ENCODE assay signal across 13 cellular contexts in the genomic region with DNA sequence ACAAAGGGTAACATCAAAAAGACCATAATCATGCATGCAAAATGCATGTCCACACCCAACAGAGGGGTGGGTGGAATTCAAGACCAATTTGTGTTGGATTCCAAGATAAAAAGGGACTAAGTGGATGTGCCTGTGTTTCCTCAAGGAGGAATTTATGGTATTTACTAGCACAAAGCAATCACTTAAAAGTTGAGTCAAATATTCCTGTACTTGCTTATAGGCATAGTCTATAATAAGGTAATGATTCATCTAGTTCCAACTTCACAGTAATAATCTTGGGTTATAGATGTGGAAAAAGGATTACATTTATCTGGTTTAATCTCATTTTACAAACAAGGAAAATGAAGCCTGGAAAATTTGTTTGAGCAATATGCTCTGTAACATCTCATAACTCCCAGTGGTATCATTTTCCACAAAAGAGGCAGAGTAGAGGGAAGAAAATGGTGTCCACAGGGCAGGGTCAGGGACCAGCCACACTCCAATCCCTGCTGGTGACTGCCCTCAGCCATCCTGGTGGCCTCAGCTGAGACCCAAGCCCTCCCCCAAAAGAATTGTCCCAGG.
A peak's percentile ranks its signal among the peaks of the same experiment; 100 is the strongest.
DNase-seq lines count a peak whose midpoint lies in the region; ATAC-seq and TF ChIP-seq lines count a peak whose summit lies in the region.
"Had no signal": no experiment of that assay in that cellular context is flagged by ENCODE, and none has a peak within 500 bp of the region (broad histone marks: within the 10 kb centered on the region; RNA-seq: fewer than 3 reads in every experiment).

No MANE protein-coding gene starts in this region.

- no peak overlapping the region for H3K18ac ChIP-seq in neuronal stem cell (ENCODE audit: low read length)

- H2BK120ac ChIP-seq in neuronal stem cell (ENCODE audit: low read depth, low read length) = no peak overlapping the region

- peaks cover 57% of the 10 kb centered on the region for H3K4me1 ChIP-seq in mesodermal cell (ENCODE audit: control insufficient read depth, insufficient read depth, low read length, poor library complexity, severe bottlenecking)
- peaks cover 0 to 4% of the 10 kb centered on the region in 2 donors for H3K4me1 ChIP-seq in neuronal stem cell (ENCODE audit: control insufficient read depth in 2 of 2, insufficient read depth in 1 of 2, low read depth in 1 of 2, low read length in 2 of 2)

- peak; percentile 73 for DNase-seq in AG10803 (ENCODE audit: low read depth)
- DNase-seq in astrocyte of the spinal cord (ENCODE audit: low read depth, low spot score) = peak; percentile 50
- no peak for DNase-seq in neuronal stem cell (ENCODE audit: low spot score)
- DNase-seq: activated T-cell treated with anti-CD3 and anti-CD28 coated beads, Interleukin-2, amount 50 U/mL, for 1 hour; amygdala; effector memory CD4-positive, alpha-beta T cell; heart left ventricle had no signal

- H2AK5ac ChIP-seq in neuronal stem cell (ENCODE audit: low read depth, low read length) = no peak overlapping the region

- TF ChIP-seq RAD21 in Ishikawa (IDR thresholded peaks at IDR 0.05; ENCODE audit: low read depth) = no peak

- H3K27ac ChIP-seq in mesodermal cell (ENCODE audit: low read depth, low read length, severe bottlenecking) = peak overlapping the region; percentile 95
- no peak overlapping the region for H3K27ac ChIP-seq in neuronal stem cell (replicated peaks; ENCODE audit: low read length)
- H3K27ac ChIP-seq: BLaER1 had no signal

- H3K14ac ChIP-seq in neuronal stem cell (ENCODE audit: low read length) = no peak overlapping the region

- H3K9me3 ChIP-seq in mesodermal cell (ENCODE audit: control insufficient read depth, low read length) (no peaks in the 10 kb centered on the region), neuronal stem cell (replicated peaks in 1 of 2; ENCODE audit: control insufficient read depth in 2 of 2, insufficient read depth in 1 of 2, low read depth in 1 of 2, low read length in 2 of 2) (no peaks in the 10 kb centered on the region)
- H3K9me3 ChIP-seq: heart left ventricle had no signal

- H2BK12ac ChIP-seq in neuronal stem cell (ENCODE audit: low read length) = no peak overlapping the region

- no peak overlapping the region for H2BK5ac ChIP-seq in neuronal stem cell (ENCODE audit: low read length)

- H3K36me3 ChIP-seq in mesodermal cell (ENCODE audit: control insufficient read depth, insufficient read depth, low read length) (peaks cover 15% of the 10 kb centered on the region), neuronal stem cell (replicated peaks in 1 of 2; ENCODE audit: control insufficient read depth in 2 of 2, insufficient read depth in 2 of 2, low read length in 2 of 2) (no peaks in the 10 kb centered on the region)

- H2BK15ac ChIP-seq in neuronal stem cell (ENCODE audit: low read length) = no peak overlapping the region

- H3K4me2 ChIP-seq in neuronal stem cell (ENCODE audit: insufficient read depth, low read length, poor library complexity, severe bottlenecking) = no peak overlapping the region
- H3K4me2 ChIP-seq: BLaER1 had no signal

- no peak overlapping the region for H4K91ac ChIP-seq in neuronal stem cell (ENCODE audit: low read depth, low read length, poor library complexity)

- no peak overlapping the region for H3K9ac ChIP-seq in neuronal stem cell (ENCODE audit: low read depth, low read length, poor library complexity)
- H3K9ac ChIP-seq: BLaER1 had no signal

- no peak for TF ChIP-seq CTCF in AG10803 (conservative IDR thresholded peaks at IDR 0.05; ENCODE audit: low read length)
- no peak for TF ChIP-seq CTCF in astrocyte of the spinal cord (IDR thresholded peaks at IDR 0.05; ENCODE audit: low read depth, low read length)

- H3K4ac ChIP-seq in neuronal stem cell (ENCODE audit: low read length) = no peak overlapping the region

- no peak overlapping the region for H3K4me3 ChIP-seq in AG10803 (ENCODE audit: low read length)
- no peak overlapping the region for H3K4me3 ChIP-seq in astrocyte of the spinal cord (ENCODE audit: low read depth, low read length)
- no peak overlapping the region for H3K4me3 ChIP-seq in mesodermal cell (ENCODE audit: extremely low read depth, insufficient read depth, low read length, poor library complexity, severe bottlenecking)
- no peak overlapping the region for H3K4me3 ChIP-seq in neuronal stem cell (ENCODE audit: low read length in 2 of 2)
- H3K4me3 ChIP-seq: BLaER1, heart left ventricle had no signal

- H3K27me3 ChIP-seq in neuronal stem cell (ENCODE audit: control insufficient read depth in 3 of 3, insufficient read depth in 3 of 3, low read depth in 1 of 3, low read length in 3 of 3) = no peaks in the 10 kb centered on the region
- H3K27me3 ChIP-seq: BLaER1, heart left ventricle had no signal

- in situ Hi-C loops in astrocyte of the spinal cord (cut with HindIII; ENCODE audit: low sequenced_read_pairs) = no loop called here

- no peak overlapping the region for H3K23ac ChIP-seq in neuronal stem cell (ENCODE audit: low read depth, low read length, poor library complexity)

- no peak for ATAC-seq in GM21825 (IDR thresholded peaks at IDR 0.05; ENCODE audit: unreplicated experiment)
- ATAC-seq in HG03342 (IDR thresholded peaks at IDR 0.05; ENCODE audit: unreplicated experiment) = no peak
- no peak for ATAC-seq in GM19467 (IDR thresholded peaks at IDR 0.05; ENCODE audit: unreplicated experiment)
- ATAC-seq: heart left ventricle had no signal

- H2AFZ ChIP-seq in neuronal stem cell (ENCODE audit: low read length) = no peak overlapping the region

- no peaks in the 10 kb centered on the region for H3K79me1 ChIP-seq in neuronal stem cell (ENCODE audit: low read depth, low read length)

- H4K8ac ChIP-seq in neuronal stem cell (ENCODE audit: low read depth, low read length) = no peak overlapping the region

- peak; percentile 76 for TF ChIP-seq EP300 in Ishikawa (IDR thresholded peaks at IDR 0.05; ENCODE audit: borderline replicate concordance)

TF ChIP-seq in Ishikawa, 13 proteins besides CTCF, POLR2A, EP300 and RAD21:
- peak; percentile 59 for TF ChIP-seq NFIC (IDR thresholded peaks at IDR 0.05)
- peak; percentile 88 for TF ChIP-seq TEAD4 (IDR thresholded peaks at IDR 0.05)
- no peak; the same call in 1 of the 2 replicates for TF ChIP-seq FOXM1 (IDR thresholded peaks at IDR 0.05; ENCODE audit: borderline replicate concordance, low read depth)
- TF ChIP-seq CEBPB (IDR thresholded peaks at IDR 0.05) = peak; percentile 27; the same call in 1 of the 2 replicates
- no peak for TF ChIP-seq CREB1 (IDR thresholded peaks at IDR 0.05; ENCODE audit: low read depth)
